18 cellular contexts compared by ENCODE assay signal in the genomic region with DNA sequence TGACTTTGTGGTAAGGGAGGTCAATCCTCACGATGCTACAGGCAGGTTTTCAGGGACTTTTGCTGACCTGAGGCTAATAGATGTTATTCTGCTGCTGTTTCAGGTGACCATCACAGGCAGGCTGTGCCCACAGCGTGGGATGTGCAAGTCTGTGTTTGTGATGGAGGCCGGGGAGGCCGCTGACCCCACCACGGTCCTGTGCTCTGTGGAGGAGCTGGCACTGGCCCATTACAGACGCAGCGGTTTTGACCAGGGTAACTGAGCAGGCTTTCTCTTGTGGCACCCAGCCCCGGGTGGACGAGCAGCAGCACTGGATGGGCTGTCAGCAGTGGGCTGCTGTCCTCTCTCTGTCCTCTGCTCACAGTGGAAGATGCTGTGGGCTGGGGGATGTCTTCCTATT.
"Had no signal": no experiment of that assay in that cellular context is flagged by ENCODE, and none has a peak within 500 bp of the region (broad histone marks: within the 10 kb centered on the region; RNA-seq: fewer than 3 reads in every experiment).

No MANE protein-coding gene starts in this region.

- DNase-seq: dermis blood vessel endothelial cell; effector memory CD8-positive, alpha-beta T cell; erythroblast; left lung; natural killer cell; pancreas; right lobe of liver; small intestine; stimulated activated CD4-positive, alpha-beta T cell treated with anti-CD3 and anti-CD28 coated beads, Interleukin-12 subunit alpha, Interleukin-12 subunit beta, amount 100 ng/mL, for 4 hours; stimulated activated CD4-positive, alpha-beta T cell treated with anti-CD3 and anti-CD28 coated beads, Interleukin-1b, Interleukin-23, amount 100 ng/mL, for 48 hours; stimulated activated CD4-positive, alpha-beta T cell treated with anti-CD3 and anti-CD28 coated beads, Interleukin-4, amount 100 ng/mL, for 24 hours; stimulated activated naive B cell treated with anti-CD40 and anti-IgM and Interleukin-4, amounts not matched to agents 10 μg/mL and 1 μg/mL and 100 μg/mL, for 72 hours; trophoblast cell had no signal

- H3K4me3 ChIP-seq: coronary artery, left lung, pancreas, right lobe of liver, suprapubic skin, thyroid gland, vagina had no signal

- H3K27me3 ChIP-seq: left lung, neutrophil, pancreas, right lobe of liver, suprapubic skin, thyroid gland, vagina had no signal

- H3K27ac ChIP-seq: coronary artery, left lung, neutrophil, pancreas, right lobe of liver, suprapubic skin, vagina had no signal

- ATAC-seq: effector memory CD8-positive, alpha-beta T cell; left lung; natural killer cell; pancreas; right lobe of liver; stimulated activated naive B cell treated with anti-CD40 and anti-IgM and Interleukin-4, amounts not matched to agents 10 μg/mL and 1 μg/mL and 100 μg/mL, for 72 hours had no signal

- H3K4me1 ChIP-seq: left lung, pancreas, vagina had no signal

- H3K9me3 ChIP-seq: left lung, neutrophil, pancreas, right lobe of liver, suprapubic skin, thyroid gland, vagina had no signal
